12 cellular contexts compared by ENCODE assay signal in the genomic region with DNA sequence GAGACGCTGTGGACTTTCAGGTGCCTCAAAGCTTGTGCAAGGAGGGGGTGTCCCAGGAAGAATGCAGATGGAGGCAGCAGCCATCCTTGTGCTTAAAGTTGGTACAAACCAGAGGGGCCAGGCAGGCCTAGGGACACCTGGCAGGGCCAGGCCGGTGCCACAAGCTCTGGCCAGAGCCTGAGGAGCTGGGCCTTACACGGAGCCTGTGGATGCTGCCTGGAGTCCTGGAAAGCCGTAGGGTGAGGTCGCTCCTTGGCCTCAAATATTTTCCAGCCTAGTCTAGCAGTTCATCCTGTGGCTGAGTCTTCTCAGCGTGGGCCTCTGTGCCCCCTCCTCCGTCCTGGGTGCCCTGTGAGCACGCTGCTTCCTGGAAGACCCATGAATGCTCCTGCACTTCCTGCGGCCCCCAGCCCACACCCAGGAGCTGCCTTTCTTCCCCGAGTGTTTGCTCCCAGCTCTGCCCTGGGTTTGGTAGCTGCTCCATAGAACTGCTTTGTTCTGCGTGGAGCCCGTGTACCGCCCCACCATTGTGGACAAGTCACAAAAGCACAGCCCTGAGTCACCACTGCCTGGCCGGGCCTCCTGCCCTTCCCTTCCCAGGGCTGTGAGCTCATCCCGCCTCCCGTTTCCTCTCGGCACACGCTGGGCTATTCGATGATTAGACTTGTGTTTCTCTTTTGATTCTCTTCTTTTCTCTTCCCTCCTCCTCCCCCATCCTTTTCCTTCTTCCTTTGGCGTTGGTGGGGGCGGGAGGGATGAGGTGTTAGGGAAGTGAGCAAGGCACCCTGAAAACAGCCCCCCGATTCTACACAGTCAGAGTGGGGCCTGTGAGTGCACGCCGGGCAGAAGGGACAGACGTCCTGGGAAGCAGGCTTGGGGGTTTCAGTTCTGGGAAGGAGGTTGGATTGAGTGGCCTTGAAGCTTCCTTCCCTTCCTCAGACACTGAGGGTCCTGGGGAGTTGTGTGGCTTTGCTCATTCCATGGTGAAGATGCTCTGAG.
A peak's percentile ranks its signal among the peaks of the same experiment; 100 is the strongest.
DNase-seq lines count a peak whose midpoint lies in the region; ATAC-seq and TF ChIP-seq lines count a peak whose summit lies in the region.
"Had no signal": no experiment of that assay in that cellular context is flagged by ENCODE, and none has a peak within 500 bp of the region (broad histone marks: within the 10 kb centered on the region; RNA-seq: fewer than 3 reads in every experiment).

No MANE protein-coding gene starts in this region.

- no peak overlapping the region for H3K4me2 ChIP-seq in H9 (ENCODE audit: insufficient read depth, insufficient read length, low read length)

- H2BK12ac ChIP-seq in H9 (ENCODE audit: insufficient read length, low read depth, low read length): no peak overlapping the region

- no peak overlapping the region for H2BK15ac ChIP-seq in H9 (ENCODE audit: low read depth, low read length)

- ATAC-seq in GM18868 (IDR thresholded peaks at IDR 0.05; ENCODE audit: unreplicated experiment): no peak
- no peak for ATAC-seq in GM18909 (IDR thresholded peaks at IDR 0.05; ENCODE audit: poor library complexity, unreplicated experiment)
- ATAC-seq: activated CD8-positive, alpha-beta memory T cell treated with anti-CD3 and anti-CD28 coated beads, Interleukin-2, amount 10 ng/mL, durations not matched to agents 7 days and 5 days had no signal

- no CpG with 5 or more reads among the region's 25 CpGs for WGBS in H9 (ENCODE audit: extremely low coverage, insufficient read length, low lambda C conversion rate)
- 62 to 81% methylated on average over 25 of the region's 25 CpGs for WGBS in sigmoid colon, 2 donors

- peaks cover 3 to 4% of the 10 kb centered on the region in 2 experiments; a peak in 4 of 5 replicates for H3K9me3 Mint-ChIP-seq in H9

- no peak overlapping the region for H3K56ac ChIP-seq in H9 (ENCODE audit: insufficient read length, low read depth, low read length)

- no peak overlapping the region for H3T11ph ChIP-seq in H9 (ENCODE audit: low read length)

- no peak overlapping the region for H3K9ac ChIP-seq in H9 (ENCODE audit: extremely low read depth, insufficient read length, low read length)

- no peaks in the 10 kb centered on the region for H3K36me3 Mint-ChIP-seq in H9 (ENCODE audit: insufficient read depth in 1 of 3, low read depth in 3 of 3)
- H3K36me3 Mint-ChIP-seq: activated CD8-positive, alpha-beta memory T cell treated with anti-CD3 and anti-CD28 coated beads, Interleukin-2, amount 10 ng/mL, durations not matched to agents 7 days and 5 days had no signal

- H3K79me2 ChIP-seq in H9 (ENCODE audit: insufficient read depth, low read length): no peaks in the 10 kb centered on the region

- no peaks in the 10 kb centered on the region for H3K36me3 ChIP-seq in sigmoid colon

- no peaks in the 10 kb centered on the region for H3K79me1 ChIP-seq in H9 (ENCODE audit: insufficient read depth, low read depth, low read length, poor library complexity, severe bottlenecking)

- H3K9me3 ChIP-seq in H9 (ENCODE audit: control insufficient read depth, low read depth, low read length): no peaks in the 10 kb centered on the region
- no peaks in the 10 kb centered on the region for H3K9me3 ChIP-seq in sigmoid colon
- H3K9me3 ChIP-seq: Caco-2 had no signal

- no peak overlapping the region for H3K18ac ChIP-seq in H9 (ENCODE audit: insufficient read length, low read depth, low read length)

- H4K5ac ChIP-seq in H9 (ENCODE audit: insufficient read length, low read depth, low read length): no peak overlapping the region

- no peak overlapping the region for H2BK120ac ChIP-seq in H9 (ENCODE audit: low read depth, low read length, poor library complexity, severe bottlenecking)

- peak overlapping the region in 1 of 3 experiments; percentile 86; a peak in 2 of 7 replicates for H3K27ac Mint-ChIP-seq in H9
- H3K27ac Mint-ChIP-seq: activated CD8-positive, alpha-beta memory T cell treated with anti-CD3 and anti-CD28 coated beads, Interleukin-2, amount 10 ng/mL, durations not matched to agents 7 days and 5 days had no signal

- H2BK20ac ChIP-seq in H9 (ENCODE audit: low read depth, low read length, poor library complexity, severe bottlenecking): no peak overlapping the region

- TF ChIP-seq CTCF in H9 (conservative IDR thresholded peaks at IDR 0.05) (no peak), sigmoid colon (IDR thresholded peaks at IDR 0.05) (no peak)

- peak overlapping the region; percentile 27; the same call in 1 of the 2 replicates for H3K14ac ChIP-seq in H9 (ENCODE audit: insufficient read depth, low read length)

- no peak overlapping the region for H3K4ac ChIP-seq in H9 (ENCODE audit: low read depth, low read length)

- H3K27ac ChIP-seq in H9 (ENCODE audit: insufficient read length, low read depth, low read length) (no peak overlapping the region), sigmoid colon (no peak overlapping the region)

- H3K27me3 Mint-ChIP-seq in H9 (ENCODE audit: low read depth): peaks cover 5% of the 10 kb centered on the region
- H3K27me3 Mint-ChIP-seq: activated CD8-positive, alpha-beta memory T cell treated with anti-CD3 and anti-CD28 coated beads, Interleukin-2, amount 10 ng/mL, durations not matched to agents 7 days and 5 days had no signal

- DNase-seq in H9: no peak
- DNase-seq in brain pericyte (ENCODE audit: low read depth, low spot score): peak; percentile 46
- peak; percentile 74 for DNase-seq in islet precursor cell
- peak; percentile 44 for DNase-seq in sigmoid colon
- DNase-seq in activated T-cell treated with anti-CD3 and anti-CD28 coated beads, Interleukin-2, amount 50 U/mL, for 1 hour: no peak
- no peak for DNase-seq in NCI-H1048 (lab: John Stamatoyannopoulos, UW)
- DNase-seq: activated CD8-positive, alpha-beta memory T cell treated with anti-CD3 and anti-CD28 coated beads, Interleukin-2, amount 10 ng/mL, durations not matched to agents 7 days and 5 days; NCI-H2029; trophoblast cell had no signal

- no peak overlapping the region for H2AK5ac ChIP-seq in H9 (ENCODE audit: insufficient read length, low read length)

- peaks cover 4 to 5% of the 10 kb centered on the region in 2 experiments for H3K4me1 Mint-ChIP-seq in H9
- H3K4me1 Mint-ChIP-seq: activated CD8-positive, alpha-beta memory T cell treated with anti-CD3 and anti-CD28 coated beads, Interleukin-2, amount 10 ng/mL, durations not matched to agents 7 days and 5 days had no signal

- H4K91ac ChIP-seq in H9 (ENCODE audit: insufficient read length, low read depth, low read length): no peak overlapping the region

- H2BK5ac ChIP-seq in H9 (ENCODE audit: insufficient read length, low read length): no peak overlapping the region

- no peaks in the 10 kb centered on the region for H3K23me2 ChIP-seq in H9 (ENCODE audit: insufficient read length, low read depth, low read length, poor library complexity, severe bottlenecking)

- no peak overlapping the region for H3K23ac ChIP-seq in H9 (ENCODE audit: insufficient read length, low read depth, low read length)

- no peak overlapping the region for H4K8ac ChIP-seq in H9 (replicated peaks; ENCODE audit: insufficient read length, low read depth, low read length)

- H3K4me1 ChIP-seq in H9 (ENCODE audit: insufficient read depth, low read length) (no peaks in the 10 kb centered on the region), sigmoid colon (no peaks in the 10 kb centered on the region)
- H3K4me1 ChIP-seq: Caco-2 had no signal

- TF ChIP-seq EP300 in sigmoid colon (IDR thresholded peaks at IDR 0.05): no peak

- no peak overlapping the region for H3K4me3 Mint-ChIP-seq in H9
- H3K4me3 Mint-ChIP-seq: activated CD8-positive, alpha-beta memory T cell treated with anti-CD3 and anti-CD28 coated beads, Interleukin-2, amount 10 ng/mL, durations not matched to agents 7 days and 5 days had no signal

- no peaks in the 10 kb centered on the region for H4K20me1 ChIP-seq in H9 (ENCODE audit: control insufficient read depth, insufficient read depth, insufficient read length)

- intact Hi-C loops in sigmoid colon (cut with DNase I): no loop called here

- H2AFZ ChIP-seq in H9 (ENCODE audit: low read length): no peak overlapping the region

- no peak for TF ChIP-seq POLR2A in sigmoid colon (IDR thresholded peaks at IDR 0.05)

- no peak overlapping the region for H3K4me3 ChIP-seq in sigmoid colon

- H3K27me3 ChIP-seq in H9 (ENCODE audit: insufficient read depth, low read length): no peaks in the 10 kb centered on the region
- no peaks in the 10 kb centered on the region for H3K27me3 ChIP-seq in sigmoid colon

Comparison
In these comparisons a context has a peak if more than half of its experiments do, and no peak if none do; other contexts are left out.
1. DNase-seq: peak in brain pericyte (single experiment), islet precursor cell (single experiment) and sigmoid colon (single experiment); none in H9 (single experiment), activated T-cell treated with anti-CD3 and anti-CD28 coated beads, Interleukin-2, amount 50 U/mL, for 1 hour (single experiment) and NCI-H1048 (single experiment).